In the genomic region with DNA sequence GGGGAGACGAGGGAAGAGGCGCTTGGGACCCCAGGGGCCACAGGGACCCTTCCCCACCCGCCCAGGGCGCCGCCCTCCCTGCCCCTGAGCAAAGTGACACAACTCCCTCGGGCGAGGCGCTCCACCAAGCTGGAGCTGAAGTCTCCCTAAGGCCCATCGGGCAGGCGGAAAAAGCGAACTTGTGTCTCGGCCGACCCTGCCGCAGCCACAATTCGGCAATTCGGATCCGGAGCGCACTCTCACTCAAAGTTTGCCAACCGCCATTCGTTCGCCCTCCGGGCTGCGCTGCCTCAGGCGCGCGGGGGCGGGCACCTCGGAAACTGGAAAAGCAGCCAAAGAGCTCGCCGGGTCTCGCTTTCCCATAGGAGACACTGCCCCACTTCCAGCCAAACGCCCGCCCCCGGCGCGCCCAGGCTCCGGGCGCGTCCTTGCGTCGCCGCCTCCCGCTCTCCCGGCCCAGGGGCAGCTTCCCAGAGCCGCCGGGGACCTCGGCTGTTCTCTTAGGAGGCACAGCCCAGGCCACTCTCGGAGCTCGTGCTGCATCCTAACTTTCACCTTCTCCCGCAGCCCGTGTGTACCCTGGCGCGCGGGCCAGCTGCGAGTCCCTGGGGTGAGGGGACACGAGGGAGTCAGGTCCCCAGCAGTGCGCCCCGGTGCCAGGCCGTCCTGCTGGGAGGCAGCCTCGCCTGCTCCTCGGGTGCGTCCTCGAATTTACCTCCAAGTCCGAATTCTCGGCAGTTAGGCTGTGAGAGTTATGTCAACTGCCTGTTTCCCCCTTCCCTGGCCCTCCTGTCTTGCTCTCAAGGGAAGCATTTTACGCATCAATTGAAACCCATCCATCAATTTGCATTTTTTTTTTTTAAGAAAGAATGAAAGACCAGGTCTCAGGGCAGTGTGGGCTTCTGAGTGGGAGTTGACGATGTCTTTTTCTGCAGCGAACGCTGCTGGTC, we compare ENCODE assay signal across 8 cellular contexts. TPM values are rescaled to one million over a fixed set of nuclear protein-coding genes. Genes with fewer than 3 reads are reported as not detected.
DNase-seq lines count a peak whose midpoint lies in the region; ATAC-seq and TF ChIP-seq lines count a peak whose summit lies in the region.

No MANE protein-coding gene starts in this region.

- POLR2A ChIA-PET in activated naive CD8-positive, alpha-beta T cell treated with anti-CD3 and anti-CD28 coated beads, Interleukin-2, amount 10 ng/mL, durations not matched to agents 7 days and 5 days (lab: Charles Lee): no interaction called here

- H3K27ac ChIP-seq in BLaER1 (no peak overlapping the region), heart left ventricle (peak overlapping the region; percentile 48 to 83 (median 74))

- peak overlapping the region; percentile 73 for H3K4me3 Mint-ChIP-seq in activated naive CD8-positive, alpha-beta T cell treated with anti-CD3 and anti-CD28 coated beads, Interleukin-2, amount 10 ng/mL, durations not matched to agents 7 days and 5 days
- peak overlapping the region; percentile 79 for H3K4me3 Mint-ChIP-seq in osteocyte (ENCODE audit: unreplicated experiment)

- peaks cover 2% of the 10 kb centered on the region for H3K36me3 Mint-ChIP-seq in activated naive CD8-positive, alpha-beta T cell treated with anti-CD3 and anti-CD28 coated beads, Interleukin-2, amount 10 ng/mL, durations not matched to agents 7 days and 5 days
- H3K36me3 Mint-ChIP-seq in osteocyte (ENCODE audit: unreplicated experiment): peaks cover 3% of the 10 kb centered on the region

- H3K9me3 ChIP-seq in BLaER1 (no peaks in the 10 kb centered on the region), heart left ventricle (no peaks in the 10 kb centered on the region)

- WGBS in heart left ventricle, 4 donors: 0 to 1% (median 0%) methylated on average over 36 to 69 of the region's 69 CpGs

- H3K4me1 ChIP-seq in BLaER1: peaks cover 49% of the 10 kb centered on the region
- peaks cover 0 to 56% (median 34%) of the 10 kb centered on the region in 12 donors for H3K4me1 ChIP-seq in heart left ventricle

- H3K4me3 ChIP-seq in BLaER1 (peak overlapping the region; percentile 89), heart left ventricle (peak overlapping the region; percentile 67 to 93 (median 77))

- H3K27me3 Mint-ChIP-seq in activated naive CD8-positive, alpha-beta T cell treated with anti-CD3 and anti-CD28 coated beads, Interleukin-2, amount 10 ng/mL, durations not matched to agents 7 days and 5 days: peaks cover 51% of the 10 kb centered on the region
- peaks cover 32% of the 10 kb centered on the region for H3K27me3 Mint-ChIP-seq in osteocyte (ENCODE audit: unreplicated experiment)

- ATAC-seq in GM21447 (IDR thresholded peaks at IDR 0.05; ENCODE audit: unreplicated experiment): peak; percentile 16
- ATAC-seq in activated naive CD8-positive, alpha-beta T cell treated with anti-CD3 and anti-CD28 coated beads, Interleukin-2, amount 10 ng/mL, durations not matched to agents 7 days and 5 days (ENCODE audit: low read depth): no peak
- ATAC-seq in heart left ventricle: peak; percentile 61 to 66 (median 64)
- ATAC-seq in HG03571 (IDR thresholded peaks at IDR 0.05; ENCODE audit: unreplicated experiment): no peak
- no peak for ATAC-seq in HG02623 (IDR thresholded peaks at IDR 0.05; ENCODE audit: unreplicated experiment)

- H3K36me3 ChIP-seq in BLaER1 (no peaks in the 10 kb centered on the region), heart left ventricle (no peaks in the 10 kb centered on the region)

- no peaks in the 10 kb centered on the region for H3K9me3 Mint-ChIP-seq in activated naive CD8-positive, alpha-beta T cell treated with anti-CD3 and anti-CD28 coated beads, Interleukin-2, amount 10 ng/mL, durations not matched to agents 7 days and 5 days
- no peaks in the 10 kb centered on the region for H3K9me3 Mint-ChIP-seq in osteocyte (ENCODE audit: unreplicated experiment)

- H3K4me2 ChIP-seq in BLaER1: peak overlapping the region; percentile 97

- DNase-seq in NCI-H460 (ENCODE audit: extremely low read depth, low read depth) (peak; percentile 49), heart left ventricle (peak; percentile 43 to 78 (median 77)), osteocyte (ENCODE audit: extremely low spot score, unreplicated experiment) (no peak)
- DNase-seq in activated naive CD8-positive, alpha-beta T cell treated with anti-CD3 and anti-CD28 coated beads, Interleukin-2, amount 10 ng/mL, durations not matched to agents 7 days and 5 days: peak; percentile 44

- H3K27me3 ChIP-seq in BLaER1 (peaks cover 57% of the 10 kb centered on the region), heart left ventricle (peaks cover 0 to 43% (median 14%) of the 10 kb centered on the region in 9 donors)

- peaks cover 18% of the 10 kb centered on the region for H3K4me1 Mint-ChIP-seq in activated naive CD8-positive, alpha-beta T cell treated with anti-CD3 and anti-CD28 coated beads, Interleukin-2, amount 10 ng/mL, durations not matched to agents 7 days and 5 days
- H3K4me1 Mint-ChIP-seq in osteocyte (ENCODE audit: unreplicated experiment): peaks cover 44% of the 10 kb centered on the region

- intact Hi-C loops in heart left ventricle (cut with DNase I): loop anchor here in 7 of 10 donors (2.0 to 10.0 kb wide), 7 partner anchors 95 to 165 kb away; no protein-coding TSS in a partner anchor

- H3K27ac Mint-ChIP-seq in activated naive CD8-positive, alpha-beta T cell treated with anti-CD3 and anti-CD28 coated beads, Interleukin-2, amount 10 ng/mL, durations not matched to agents 7 days and 5 days: no peak overlapping the region
- H3K27ac Mint-ChIP-seq in osteocyte (ENCODE audit: unreplicated experiment): peak overlapping the region; percentile 66

- 0 out of 2 replicates have a peak overlapping the region, but pooled peaks have one; percentile 43 for H3K9ac ChIP-seq in BLaER1

- TF ChIP-seq CTCF in heart left ventricle (IDR thresholded peaks at IDR 0.05) (no peak), osteocyte (IDR thresholded peaks at IDR 0.05) (no peak)

- peak in 1 of 2 donors; percentile 48 for TF ChIP-seq POLR2A in heart left ventricle (IDR thresholded peaks at IDR 0.05)

- H4K20me1 ChIP-seq in BLaER1: peaks cover 59% of the 10 kb centered on the region

RNA-seq across cellular contexts. Expression of a gene that starts 1.4 kb away (rescaled TPM):
- total RNA-seq in NCI-H460 (2014; rRNA removed; shearing (Covaris generic)): 17.2 and 22.5 TPM in 2 replicates
- polyA plus RNA-seq in NCI-H460 (2014; cell fraction: nucleus; rRNA removed): 11.6 and 16.0 TPM in 2 replicates
- 1 to 10 TPM; 4.0 to 4.1 TPM for total RNA-seq in activated naive CD8-positive, alpha-beta T cell treated with anti-CD3 and anti-CD28 coated beads, Interleukin-2, amount 10 ng/mL, durations not matched to agents 7 days and 5 days
- 10 to 100 TPM in 4 of 9 donors, 1 to 10 TPM in 5; 8.4 to 21.8 (median 10.0) TPM for total RNA-seq in heart left ventricle
- polyA plus RNA-seq in heart left ventricle: 1 to 10 TPM; 4.8 to 7.8 TPM
- 25.7 and 28.9 TPM in 2 replicates for total RNA-seq in osteocyte

Comparison
In these comparisons a context has a peak if more than half of its experiments do, and no peak if none do; other contexts are left out.
1. ATAC-seq: peak in GM21447 (single experiment) and heart left ventricle (4 of 4); none in activated naive CD8-positive, alpha-beta T cell treated with anti-CD3 and anti-CD28 coated beads, Interleukin-2, amount 10 ng/mL, durations not matched to agents 7 days and 5 days (single experiment), HG03571 (single experiment) and HG02623 (single experiment).